11 cellular contexts compared by ENCODE assay signal in the genomic region with DNA sequence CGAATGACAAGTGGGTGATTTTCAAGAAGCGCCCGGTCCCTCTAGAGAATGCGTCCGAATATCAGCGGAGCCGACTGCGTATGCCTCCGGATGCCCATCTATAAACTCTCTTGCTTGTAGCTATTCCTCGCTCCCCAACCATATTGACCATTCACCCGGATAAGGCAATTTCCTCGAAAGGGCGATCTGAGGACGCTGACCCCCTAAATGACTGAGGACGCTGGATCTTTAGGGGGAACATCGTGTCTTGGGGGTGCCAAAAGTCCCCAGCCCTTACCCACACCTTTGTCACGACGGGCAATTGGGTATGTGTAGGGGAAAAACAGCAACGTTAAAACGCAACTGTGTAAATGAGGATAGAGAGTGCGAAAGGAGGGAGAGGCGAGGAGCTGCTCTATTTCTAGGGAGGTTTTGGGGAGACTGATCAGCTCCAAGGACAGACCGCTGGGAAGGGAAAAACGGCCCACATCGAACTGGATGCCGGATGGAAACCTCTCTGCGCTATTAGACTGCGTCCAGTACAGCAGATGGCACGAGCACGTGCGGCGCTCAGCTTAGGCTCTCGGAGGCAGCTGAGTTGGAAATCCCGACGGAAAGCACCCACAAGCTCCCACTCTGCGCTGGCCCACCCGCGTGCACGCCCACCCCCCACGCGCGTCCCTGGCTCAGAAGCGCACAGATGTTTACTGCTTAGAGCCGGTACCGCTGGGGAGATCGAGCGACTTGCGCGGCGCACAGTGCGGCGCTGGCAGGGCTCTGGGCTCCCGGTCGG. TPM values are rescaled to one million over a fixed set of nuclear protein-coding genes. Genes with fewer than 3 reads are reported as not detected.
DNase-seq lines count a peak whose midpoint lies in the region; ATAC-seq and TF ChIP-seq lines count a peak whose summit lies in the region.
"Had no signal": no experiment of that assay in that cellular context is flagged by ENCODE, and none has a peak within 500 bp of the region (broad histone marks: within the 10 kb centered on the region; RNA-seq: fewer than 3 reads in every experiment).

No MANE protein-coding gene starts in this region.

- no peak overlapping the region for H2AK5ac ChIP-seq in neuronal stem cell (ENCODE audit: low read depth, low read length)

- no peak overlapping the region for H2BK5ac ChIP-seq in neuronal stem cell (ENCODE audit: low read length)

- no peak overlapping the region for H3K4ac ChIP-seq in neuronal stem cell (ENCODE audit: low read length)

- peaks cover 30% of the 10 kb centered on the region for H3K79me2 ChIP-seq in fibroblast of lung (ENCODE audit: control insufficient read depth, insufficient read depth, low read length)

- no peak overlapping the region for H3K27ac ChIP-seq in HUES6 (ENCODE audit: low read depth, low read length)
- H3K27ac ChIP-seq in fibroblast of lung (ENCODE audit: insufficient read depth, low read length): peak overlapping the region; percentile 97
- H3K27ac ChIP-seq in neuronal stem cell (replicated peaks; ENCODE audit: low read length): no peak overlapping the region

- H3K79me1 ChIP-seq in neuronal stem cell (ENCODE audit: low read depth, low read length): no peaks in the 10 kb centered on the region

- WGBS in neuronal stem cell (ENCODE audit: extremely low coverage in 2 of 2, insufficient read length in 2 of 2, insufficient replicate concordance in 1 of 2), 2 donors: no CpG with 5 or more reads among the region's 54 CpGs

- peak overlapping the region; percentile 44 for H3K4me2 ChIP-seq in fibroblast of lung (ENCODE audit: extremely low read depth, insufficient read depth, low read length)
- H3K4me2 ChIP-seq in neuronal stem cell (ENCODE audit: insufficient read depth, low read length, poor library complexity, severe bottlenecking): peak overlapping the region; percentile 33

- no peak overlapping the region for H2BK15ac ChIP-seq in neuronal stem cell (ENCODE audit: low read length)

- H3K18ac ChIP-seq in neuronal stem cell (ENCODE audit: low read length): peak overlapping the region; percentile 22

- no peak overlapping the region for H3K14ac ChIP-seq in neuronal stem cell (ENCODE audit: low read length)

- H3K9ac ChIP-seq in HUES6 (ENCODE audit: low read length) (peak overlapping the region; percentile 39), fibroblast of lung (ENCODE audit: insufficient read depth, low read length) (no peak overlapping the region), neuronal stem cell (ENCODE audit: low read depth, low read length, poor library complexity) (no peak overlapping the region)

- ATAC-seq in HG02884 (IDR thresholded peaks at IDR 0.05; ENCODE audit: unreplicated experiment): no peak
- ATAC-seq: effector memory CD8-positive, alpha-beta T cell had no signal

- H3K4me3 ChIP-seq in AG09309 (ENCODE audit: control insufficient read depth, low read depth, low read length) (peak overlapping the region; percentile 91), HUES6 (ENCODE audit: low read depth, low read length) (peak overlapping the region; percentile 74), fibroblast of lung (replicated peaks in 1 of 4; ENCODE audit: control extremely low read depth in 1 of 4, insufficient read depth in 1 of 4, low read depth in 3 of 4, low read length in 4 of 4) (peak overlapping the region in 2 of 4 experiments; percentile 68 to 100), neuronal stem cell (ENCODE audit: low read length in 2 of 2) (no peak overlapping the region)

- no peak for DNase-seq in AG09309 (ENCODE audit: low read depth)
- peak; percentile 42 to 63 for DNase-seq in fibroblast of lung (ENCODE audit: low read depth in 2 of 2)
- DNase-seq in neuronal stem cell (ENCODE audit: low spot score): no peak
- DNase-seq in NOMO-1 treated with DMSO at 0.1 percent for 48 hours (lab: John Stamatoyannopoulos, UW; ENCODE audit: unreplicated experiment): no peak
- no peak for DNase-seq in AML-193 (lab: John Stamatoyannopoulos, UW)
- no peak for DNase-seq in SKM-1 (lab: John Stamatoyannopoulos, UW; ENCODE audit: unreplicated experiment)
- DNase-seq: DMS79; effector memory CD8-positive, alpha-beta T cell had no signal

- peak overlapping the region; percentile 2 for H2AFZ ChIP-seq in fibroblast of lung (ENCODE audit: low read length)
- peak overlapping the region; percentile 37 for H2AFZ ChIP-seq in neuronal stem cell (ENCODE audit: low read length)

- no peak overlapping the region for H2BK12ac ChIP-seq in neuronal stem cell (ENCODE audit: low read length)

- H3K23ac ChIP-seq in neuronal stem cell (ENCODE audit: low read depth, low read length, poor library complexity): no peak overlapping the region

- H3K27me3 ChIP-seq in HUES6 (ENCODE audit: control insufficient read depth, insufficient read depth, low read length) (peaks cover 86% of the 10 kb centered on the region), fibroblast of lung (ENCODE audit: control insufficient read depth, insufficient read depth, low read length) (no peaks in the 10 kb centered on the region), neuronal stem cell (ENCODE audit: control insufficient read depth in 3 of 3, insufficient read depth in 3 of 3, low read depth in 1 of 3, low read length in 3 of 3) (peaks cover 36 to 92% (median 74%) of the 10 kb centered on the region in 3 experiments)

- H3K9me3 ChIP-seq in HUES6 (ENCODE audit: control insufficient read depth, insufficient read depth, low read depth, low read length) (no peaks in the 10 kb centered on the region), fibroblast of lung (ENCODE audit: control insufficient read depth, insufficient read depth, low read depth, low read length) (no peaks in the 10 kb centered on the region), neuronal stem cell (replicated peaks in 1 of 2; ENCODE audit: control insufficient read depth in 2 of 2, insufficient read depth in 1 of 2, low read depth in 1 of 2, low read length in 2 of 2) (peaks cover 0 to 1% of the 10 kb centered on the region in 2 donors)

- H4K20me1 ChIP-seq in fibroblast of lung (ENCODE audit: control insufficient read depth, extremely low read depth, insufficient read depth, low read length): no peaks in the 10 kb centered on the region

- no peak overlapping the region for H4K8ac ChIP-seq in neuronal stem cell (ENCODE audit: low read depth, low read length)

- H3K36me3 ChIP-seq in HUES6 (ENCODE audit: control insufficient read depth, insufficient read depth, low read length) (no peaks in the 10 kb centered on the region), fibroblast of lung (ENCODE audit: control insufficient read depth, insufficient read depth, low read length) (no peaks in the 10 kb centered on the region), neuronal stem cell (replicated peaks in 1 of 2; ENCODE audit: control insufficient read depth in 2 of 2, insufficient read depth in 2 of 2, low read length in 2 of 2) (no peaks in the 10 kb centered on the region)

- peaks cover 42% of the 10 kb centered on the region for H3K4me1 ChIP-seq in HUES6 (ENCODE audit: control insufficient read depth, insufficient read depth, low read length)
- H3K4me1 ChIP-seq in fibroblast of lung (ENCODE audit: control insufficient read depth, extremely low read depth, insufficient read depth, low read length): peaks cover 2% of the 10 kb centered on the region
- H3K4me1 ChIP-seq in neuronal stem cell (ENCODE audit: control insufficient read depth in 2 of 2, insufficient read depth in 1 of 2, low read depth in 1 of 2, low read length in 2 of 2): peaks cover 9 to 11% of the 10 kb centered on the region in 2 donors

- TF ChIP-seq CTCF in AG09309 (IDR thresholded peaks at IDR 0.05; ENCODE audit: control insufficient read depth, insufficient read depth, low read depth, low read length, missing control alignments): no peak
- no peak for TF ChIP-seq CTCF in fibroblast of lung (conservative IDR thresholded peaks at IDR 0.05 in 1 of 2, IDR thresholded peaks at IDR 0.05 in 1 of 2; ENCODE audit: low read depth in 1 of 2, low read length in 2 of 2)

- no peak overlapping the region for H4K91ac ChIP-seq in neuronal stem cell (ENCODE audit: low read depth, low read length, poor library complexity)

- no peak overlapping the region for H2BK120ac ChIP-seq in neuronal stem cell (ENCODE audit: low read depth, low read length)

RNA-seq across cellular contexts. Expression of a gene that starts 2.9 kb away (rescaled TPM):
- 121 and 128 TPM in 2 replicates for total RNA-seq in fibroblast of lung
- polyA plus RNA-seq in fibroblast of lung: 264 and 349 TPM in 2 replicates
- 139 and 195 TPM in 2 replicates for polyA plus RNA-seq in fibroblast of lung (2012)
- 307 and 347 TPM in 2 replicates for polyA minus RNA-seq in fibroblast of lung (ENCODE audit: low replicate concordance)
- polyA plus RNA-seq in neuronal stem cell (2013, experiment 1 of 2): not detected
- polyA plus RNA-seq in neuronal stem cell (2013, experiment 2 of 2): not detected
- total RNA-seq: natural killer cell treated with Interleukin-12 subunit alpha and Interleukin-12 subunit beta and Interleukin-15 and Interleukin-18, amount 100 ng/mL, for 72 hours had no signal

Comparison
In these comparisons a context has a peak if more than half of its experiments do, and no peak if none do; other contexts are left out.
1. DNase-seq: peak in fibroblast of lung (2 of 2); none in AG09309 (single experiment), neuronal stem cell (single experiment), NOMO-1 treated with DMSO at 0.1 percent for 48 hours (single experiment), AML-193 (0 of 2) and SKM-1 (single experiment).
2. H3K4me3 ChIP-seq: peak in AG09309 (single experiment) and HUES6 (single experiment); none in neuronal stem cell (0 of 2).